9 cellular contexts compared by ENCODE assay signal in the genomic region with DNA sequence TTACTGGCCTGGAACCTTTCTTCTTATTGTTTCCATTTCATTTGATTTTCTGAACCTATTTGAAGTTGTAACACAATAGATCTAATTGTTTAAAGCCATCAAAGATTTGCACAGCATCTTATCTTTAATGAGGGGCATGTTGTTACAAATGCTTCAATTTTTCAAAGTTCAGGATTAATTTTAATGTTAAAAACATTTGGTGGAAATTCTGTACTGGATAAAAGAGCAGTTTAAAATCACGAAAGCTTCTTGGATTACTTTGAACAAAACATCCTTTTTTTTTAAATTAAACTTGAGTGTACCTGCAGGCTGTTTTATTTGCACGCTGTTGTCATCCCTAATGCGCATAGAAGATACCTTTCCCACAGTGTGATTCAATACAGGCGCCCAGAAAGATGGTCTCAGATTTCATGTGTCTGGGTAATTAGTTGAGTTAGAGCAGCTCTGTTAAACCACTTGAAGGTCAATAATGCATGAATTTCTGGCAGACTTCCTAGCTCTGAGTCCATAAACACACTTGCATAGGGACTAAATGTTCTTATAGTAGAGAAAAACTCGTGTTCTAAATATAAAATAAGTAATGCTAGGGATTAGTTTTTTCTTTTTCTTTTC. TPM values are rescaled to one million over a fixed set of nuclear protein-coding genes. Genes with fewer than 3 reads are reported as not detected.
DNase-seq lines count a peak whose midpoint lies in the region; ATAC-seq and TF ChIP-seq lines count a peak whose summit lies in the region.
"Had no signal": no experiment of that assay in that cellular context is flagged by ENCODE, and none has a peak within 500 bp of the region (broad histone marks: within the 10 kb centered on the region; RNA-seq: fewer than 3 reads in every experiment).

No MANE protein-coding gene starts in this region.

- TF ChIP-seq CTCF in kidney epithelial cell (IDR thresholded peaks at IDR 0.05; ENCODE audit: insufficient read depth, low read length, poor library complexity, severe bottlenecking) = no peak

- intact Hi-C loops in Right ventricle myocardium superior (cut with DNase I) = no loop called here
- intact Hi-C loops in right cardiac atrium (cut with DNase I) = no loop called here

- H3K9me3 ChIP-seq in right cardiac atrium (ENCODE audit: control insufficient read depth, low read length) = no peaks in the 10 kb centered on the region

- 37% methylated on average over 5 of the region's 5 CpGs for WGBS in right cardiac atrium

- no peaks in the 10 kb centered on the region for H3K36me3 ChIP-seq in kidney epithelial cell (ENCODE audit: control insufficient read depth, insufficient read depth, low read length)
- no peaks in the 10 kb centered on the region for H3K36me3 ChIP-seq in H7 (replicated peaks; ENCODE audit: control insufficient read depth, insufficient read depth, low read length)

- no peak overlapping the region for H3K4me3 ChIP-seq in right cardiac atrium (ENCODE audit: low read length)
- no peak overlapping the region for H3K4me3 ChIP-seq in kidney epithelial cell (ENCODE audit: low read depth, low read length)
- H3K4me3 ChIP-seq in H7 (ENCODE audit: insufficient read depth, low read depth, low read length) = no peak overlapping the region

- no peaks in the 10 kb centered on the region for H3K4me1 ChIP-seq in right cardiac atrium (ENCODE audit: control insufficient read depth, insufficient read depth, low read length)

- no peak for DNase-seq in Right ventricle myocardium superior
- DNase-seq in right cardiac atrium = no peak
- peak; percentile 80 for DNase-seq in kidney epithelial cell (ENCODE audit: low read depth)
- DNase-seq in effector CD4-positive, alpha-beta T cell = no peak
- no peak for DNase-seq in activated T-cell treated with anti-CD3 and anti-CD28 coated beads, Interleukin-2, amount 50 U/mL, for 48 hours
- no peak for DNase-seq in H7
- DNase-seq: activated naive CD4-positive, alpha-beta T cell treated with anti-CD3 and anti-CD28 coated beads for 36 hours had no signal

- H3K27me3 ChIP-seq in right cardiac atrium (ENCODE audit: control insufficient read depth, insufficient read depth) (no peaks in the 10 kb centered on the region), kidney epithelial cell (ENCODE audit: control insufficient read depth, insufficient read depth, low read length) (no peaks in the 10 kb centered on the region), H7 (ENCODE audit: control insufficient read depth, insufficient read depth, low read length) (no peaks in the 10 kb centered on the region)

- H3K27ac ChIP-seq in right cardiac atrium (ENCODE audit: low read length) = no peak overlapping the region

- peak; percentile 71 for ATAC-seq in Right ventricle myocardium superior (ENCODE audit: poor library complexity)
- ATAC-seq in right cardiac atrium = no peak
- ATAC-seq in SK-N-SH treated with all-trans-retinoic acid at 6 μM for 48 hours = peak; percentile 88
- no peak for ATAC-seq in GM18520 (IDR thresholded peaks at IDR 0.05; ENCODE audit: unreplicated experiment)

TF ChIP-seq in SK-N-SH treated with all-trans-retinoic acid at 6 μM for 48 hours, 23 proteins besides CTCF, POLR2A, EP300 and RAD21:
- TF ChIP-seq CSRNP3 (CRISPR knock-in tag; IDR thresholded peaks at IDR 0.05) (no peak), TCF4 (CRISPR knock-in tag; IDR thresholded peaks at IDR 0.05; ENCODE audit: borderline replicate concordance) (peak; percentile 48; the same call in 1 of the 2 replicates), TSHZ2 (CRISPR knock-in tag; IDR thresholded peaks at IDR 0.05) (peak; percentile 63; the same call in 1 of the 2 replicates), ZC3H10 (CRISPR knock-in tag; IDR thresholded peaks at IDR 0.05) (peak; percentile 87), TOX (CRISPR knock-in tag; IDR thresholded peaks at IDR 0.05; ENCODE audit: borderline replicate concordance) (no peak), ZFP30 (CRISPR knock-in tag; IDR thresholded peaks at IDR 0.05) (no peak), ZNF8 (CRISPR knock-in tag; IDR thresholded peaks at IDR 0.05) (no peak), ISL1 (CRISPR knock-in tag; IDR thresholded peaks at IDR 0.05) (peak; percentile 84), PATZ1 (CRISPR knock-in tag; IDR thresholded peaks at IDR 0.05; ENCODE audit: borderline replicate concordance) (no peak), BACH2 (CRISPR knock-in tag; IDR thresholded peaks at IDR 0.05; ENCODE audit: borderline replicate concordance) (no peak), GLIS3 (CRISPR knock-in tag; IDR thresholded peaks at IDR 0.05) (peak; percentile 47; the same call in 1 of the 2 replicates)

RNA-seq across cellular contexts. Expression of gene DDX50, which starts 29.3 kb away (rescaled TPM):
- total RNA-seq in Right ventricle myocardium superior (17.3 TPM), right cardiac atrium (10 to 100 TPM; 23.6 to 26.7 (median 24.7) TPM), kidney epithelial cell (34.3 and 34.7 TPM in 2 replicates)
- polyA plus RNA-seq in right cardiac atrium = 15.5 TPM
- total RNA-seq in H7 (2014; rRNA removed; shearing (Covaris generic)) = 50.8 and 68.7 TPM in 2 replicates

RNA-seq across cellular contexts. Expression of gene STOX1, which starts 44.5 kb away (rescaled TPM):
- total RNA-seq in Right ventricle myocardium superior = 0.38 TPM
- total RNA-seq in right cardiac atrium = under 1 TPM; 0.14 to 0.45 (median 0.25) TPM
- 0.25 TPM for polyA plus RNA-seq in right cardiac atrium
- 0.21 and 0.71 TPM in 2 replicates for total RNA-seq in kidney epithelial cell
- 2.4 TPM in 2 replicates for total RNA-seq in H7 (2014; rRNA removed; shearing (Covaris generic))

Comparison
In these comparisons a context has a peak if more than half of its experiments do, and no peak if none do; other contexts are left out.
1. ATAC-seq: peak in Right ventricle myocardium superior (single experiment) and SK-N-SH treated with all-trans-retinoic acid at 6 μM for 48 hours (single experiment); none in right cardiac atrium (0 of 2) and GM18520 (single experiment).